33 cellular contexts compared by ENCODE assay signal in genomic region chr3:115402651-115403050, GRCh38.
DNase-seq lines count a peak whose midpoint lies in the region; ATAC-seq and TF ChIP-seq lines count a peak whose summit lies in the region.
"Had no signal": no experiment of that assay in that cellular context is flagged by ENCODE, and none has a peak within 500 bp of the region (broad histone marks: within the 10 kb centered on the region; RNA-seq: fewer than 3 reads in every experiment).

No MANE protein-coding gene starts in this region.

- H3K27me3 ChIP-seq in fibroblast of lung (ENCODE audit: control insufficient read depth, insufficient read depth, low read length) (no peaks in the 10 kb centered on the region), skeletal muscle satellite cell (ENCODE audit: control insufficient read depth, insufficient read depth, low read length) (no peaks in the 10 kb centered on the region), endodermal cell (ENCODE audit: control insufficient read depth, insufficient read depth, low read length, poor library complexity, severe bottlenecking) (no peaks in the 10 kb centered on the region)
- H3K27me3 ChIP-seq: BLaER1, esophagus squamous epithelium, MG63, stomach, tibial nerve had no signal

- DNase-seq in COLO829 (ENCODE audit: low spot score), result peak; percentile 12
- DNase-seq in LHCN-M2 (ENCODE audit: low read depth), result peak; percentile 76
- DNase-seq in fibroblast of lung (ENCODE audit: low read depth in 2 of 2), result peak in 1 of 2 donors; percentile 40
- DNase-seq in endodermal cell, result no peak
- DNase-seq in stimulated activated naive B cell treated with anti-CD40 and anti-IgM and Interleukin-4, amounts not matched to agents 10 μg/mL and 1 μg/mL and 100 μg/mL, for 72 hours, result no peak
- no peak for DNase-seq in T-helper 17 cell
- no peak for DNase-seq in GM19238 (ENCODE audit: insufficient read length, low spot score)
- DNase-seq: ACHN; activated CD4-positive, alpha-beta T cell treated with anti-CD3 and anti-CD28 coated beads for 36 hours; activated CD8-positive, alpha-beta T cell treated with anti-CD3 and anti-CD28 coated beads, Interleukin-2, amount 10 ng/mL, durations not matched to agents 7 days and 5 days; anterior cingulate cortex; central memory CD4-positive, alpha-beta T cell; dermis blood vessel endothelial cell; DMS153; esophagus squamous epithelium; hippocampal formation; KBM-7; left colon; MG63; NCI-H1105 treated with DMSO at 0.1 percent for 48 hours; NCI-H2029 treated with DMSO at 0.1 percent for 48 hours; NCI-H226; NCI-H748 treated with DMSO at 0.1 percent for 48 hours; nephron progenitor cell; SHP77; stimulated activated CD4-positive, alpha-beta T cell treated with anti-CD3 and anti-CD28 coated beads, Interleukin-2, amount 100 ng/mL, for 48 hours; stomach had no signal

- H3K36me3 ChIP-seq in fibroblast of lung (ENCODE audit: control insufficient read depth, insufficient read depth, low read length) (no peaks in the 10 kb centered on the region), skeletal muscle satellite cell (ENCODE audit: insufficient read depth, low read length) (no peaks in the 10 kb centered on the region), endodermal cell (ENCODE audit: control insufficient read depth, insufficient read depth, low read length) (no peaks in the 10 kb centered on the region)
- H3K36me3 ChIP-seq: BLaER1, esophagus squamous epithelium, HAP-1, MG63, stomach, tibial nerve had no signal

- H3K4me2 ChIP-seq in fibroblast of lung (ENCODE audit: extremely low read depth, insufficient read depth, low read length) (peak overlapping the region; percentile 23), skeletal muscle satellite cell (ENCODE audit: low read length) (peak overlapping the region; percentile 36)
- H3K4me2 ChIP-seq: BLaER1 had no signal

- peaks cover 42% of the 10 kb centered on the region for H3K4me1 Mint-ChIP-seq in endodermal cell
- H3K4me1 Mint-ChIP-seq in stimulated activated naive B cell treated with anti-CD40 and anti-IgM and Interleukin-4, amounts not matched to agents 10 μg/mL and 1 μg/mL and 100 μg/mL, for 72 hours, result no peaks in the 10 kb centered on the region
- H3K4me1 Mint-ChIP-seq in T-helper 17 cell, result no peaks in the 10 kb centered on the region
- H3K4me1 Mint-ChIP-seq: activated CD4-positive, alpha-beta T cell treated with anti-CD3 and anti-CD28 coated beads for 36 hours had no signal

- H3K36me3 Mint-ChIP-seq in endodermal cell (ENCODE audit: low read depth) (no peaks in the 10 kb centered on the region), T-helper 17 cell (ENCODE audit: low read depth) (no peaks in the 10 kb centered on the region)
- no peaks in the 10 kb centered on the region for H3K36me3 Mint-ChIP-seq in stimulated activated naive B cell treated with anti-CD40 and anti-IgM and Interleukin-4, amounts not matched to agents 10 μg/mL and 1 μg/mL and 100 μg/mL, for 72 hours

- no peak for ATAC-seq in stimulated activated naive B cell treated with anti-CD40 and anti-IgM and Interleukin-4, amounts not matched to agents 10 μg/mL and 1 μg/mL and 100 μg/mL, for 72 hours (replicated peaks)
- ATAC-seq in T-helper 17 cell, result no peak
- ATAC-seq: activated CD4-positive, alpha-beta T cell treated with anti-CD3 and anti-CD28 coated beads for 36 hours; activated CD8-positive, alpha-beta T cell treated with anti-CD3 and anti-CD28 coated beads, Interleukin-2, amount 10 ng/mL, durations not matched to agents 7 days and 5 days; left colon; Panc1 had no signal

- no peak overlapping the region for H3K9ac ChIP-seq in fibroblast of lung (ENCODE audit: insufficient read depth, low read length)
- H3K9ac ChIP-seq in skeletal muscle satellite cell (ENCODE audit: low read depth, low read length), result peak overlapping the region; percentile 65
- no peak overlapping the region for H3K9ac ChIP-seq in endodermal cell (ENCODE audit: extremely low read depth, low read length, poor library complexity, severe bottlenecking)
- H3K9ac ChIP-seq: BLaER1 had no signal

- H3K27ac ChIP-seq in fibroblast of lung (ENCODE audit: insufficient read depth, low read length), result peak overlapping the region; percentile 48
- no peak overlapping the region for H3K27ac ChIP-seq in endodermal cell (ENCODE audit: low read depth, low read length)
- H3K27ac ChIP-seq: BLaER1, esophagus squamous epithelium, stomach had no signal

- H4K20me1 ChIP-seq in fibroblast of lung (ENCODE audit: control insufficient read depth, extremely low read depth, insufficient read depth, low read length), result no peaks in the 10 kb centered on the region
- H4K20me1 ChIP-seq: BLaER1 had no signal

- H3K4me3 Mint-ChIP-seq in endodermal cell (no peak overlapping the region), T-helper 17 cell (no peak overlapping the region)
- no peak overlapping the region for H3K4me3 Mint-ChIP-seq in stimulated activated naive B cell treated with anti-CD40 and anti-IgM and Interleukin-4, amounts not matched to agents 10 μg/mL and 1 μg/mL and 100 μg/mL, for 72 hours
- H3K4me3 Mint-ChIP-seq: activated CD4-positive, alpha-beta T cell treated with anti-CD3 and anti-CD28 coated beads for 36 hours; activated CD8-positive, alpha-beta T cell treated with anti-CD3 and anti-CD28 coated beads, Interleukin-2, amount 10 ng/mL, durations not matched to agents 7 days and 5 days; activated naive CD8-positive, alpha-beta T cell; nephron progenitor cell had no signal

- no peaks in the 10 kb centered on the region for H3K27me3 Mint-ChIP-seq in endodermal cell (ENCODE audit: insufficient read depth)
- no peaks in the 10 kb centered on the region for H3K27me3 Mint-ChIP-seq in stimulated activated naive B cell treated with anti-CD40 and anti-IgM and Interleukin-4, amounts not matched to agents 10 μg/mL and 1 μg/mL and 100 μg/mL, for 72 hours
- peaks cover 6% of the 10 kb centered on the region for H3K27me3 Mint-ChIP-seq in T-helper 17 cell
- H3K27me3 Mint-ChIP-seq: activated naive CD8-positive, alpha-beta T cell had no signal

- H3K9me3 Mint-ChIP-seq in endodermal cell, result no peaks in the 10 kb centered on the region
- no peaks in the 10 kb centered on the region for H3K9me3 Mint-ChIP-seq in stimulated activated naive B cell treated with anti-CD40 and anti-IgM and Interleukin-4, amounts not matched to agents 10 μg/mL and 1 μg/mL and 100 μg/mL, for 72 hours
- H3K9me3 Mint-ChIP-seq: nephron progenitor cell had no signal

- H3K79me2 ChIP-seq in fibroblast of lung (ENCODE audit: control insufficient read depth, insufficient read depth, low read length), result no peaks in the 10 kb centered on the region

- H2AFZ ChIP-seq in fibroblast of lung (ENCODE audit: low read length), result no peak overlapping the region

- TF ChIP-seq CTCF in fibroblast of lung (conservative IDR thresholded peaks at IDR 0.05 in 1 of 2, IDR thresholded peaks at IDR 0.05 in 1 of 2; ENCODE audit: low read depth in 1 of 2, low read length in 2 of 2) (no peak), endodermal cell (conservative IDR thresholded peaks at IDR 0.05) (no peak)

- no peak overlapping the region for H3K27ac Mint-ChIP-seq in endodermal cell
- H3K27ac Mint-ChIP-seq in stimulated activated naive B cell treated with anti-CD40 and anti-IgM and Interleukin-4, amounts not matched to agents 10 μg/mL and 1 μg/mL and 100 μg/mL, for 72 hours, result no peak overlapping the region
- no peak overlapping the region for H3K27ac Mint-ChIP-seq in T-helper 17 cell
- H3K27ac Mint-ChIP-seq: activated CD4-positive, alpha-beta T cell treated with anti-CD3 and anti-CD28 coated beads for 36 hours; activated CD8-positive, alpha-beta T cell treated with anti-CD3 and anti-CD28 coated beads, Interleukin-2, amount 10 ng/mL, durations not matched to agents 7 days and 5 days; activated naive CD8-positive, alpha-beta T cell; nephron progenitor cell had no signal

- no peaks in the 10 kb centered on the region for H3K9me3 ChIP-seq in fibroblast of lung (ENCODE audit: control insufficient read depth, insufficient read depth, low read depth, low read length)
- H3K9me3 ChIP-seq in skeletal muscle satellite cell (replicated peaks; ENCODE audit: low read length), result no peaks in the 10 kb centered on the region
- H3K9me3 ChIP-seq in endodermal cell (ENCODE audit: control insufficient read depth, low read length), result no peaks in the 10 kb centered on the region
- H3K9me3 ChIP-seq in T-helper 17 cell (ENCODE audit: control insufficient read depth, low read length, poor library complexity, severe bottlenecking), result no peaks in the 10 kb centered on the region
- H3K9me3 ChIP-seq: BLaER1, esophagus squamous epithelium, HAP-1, MG63, stomach, tibial nerve had no signal

- H3K4me3 ChIP-seq in fibroblast of lung (replicated peaks in 1 of 4; ENCODE audit: control extremely low read depth in 1 of 4, insufficient read depth in 1 of 4, low read depth in 3 of 4, low read length in 4 of 4), result no peak overlapping the region
- H3K4me3 ChIP-seq in skeletal muscle satellite cell (ENCODE audit: low read length), result no peak overlapping the region
- H3K4me3 ChIP-seq in endodermal cell (ENCODE audit: low read length), result no peak overlapping the region
- H3K4me3 ChIP-seq: BLaER1, esophagus squamous epithelium, HAP-1, MG63, stomach, tibial nerve had no signal

- peaks cover 12% of the 10 kb centered on the region for H3K4me1 ChIP-seq in fibroblast of lung (ENCODE audit: control insufficient read depth, extremely low read depth, insufficient read depth, low read length)
- H3K4me1 ChIP-seq in skeletal muscle satellite cell (ENCODE audit: control insufficient read depth, insufficient read depth, low read length), result peaks cover 34% of the 10 kb centered on the region
- H3K4me1 ChIP-seq in endodermal cell (ENCODE audit: control insufficient read depth, insufficient read depth, low read length), result no peaks in the 10 kb centered on the region
- H3K4me1 ChIP-seq: BLaER1, esophagus squamous epithelium, stomach had no signal

Comparison
In these comparisons a context has a peak if more than half of its experiments do, and no peak if none do; other contexts are left out.
1. DNase-seq: peak in COLO829 (single experiment) and LHCN-M2 (single experiment); none in endodermal cell (single experiment), stimulated activated naive B cell treated with anti-CD40 and anti-IgM and Interleukin-4, amounts not matched to agents 10 μg/mL and 1 μg/mL and 100 μg/mL, for 72 hours (single experiment), T-helper 17 cell (0 of 3) and GM19238 (single experiment).